18 cellular contexts compared by ENCODE assay signal in the genomic region with DNA sequence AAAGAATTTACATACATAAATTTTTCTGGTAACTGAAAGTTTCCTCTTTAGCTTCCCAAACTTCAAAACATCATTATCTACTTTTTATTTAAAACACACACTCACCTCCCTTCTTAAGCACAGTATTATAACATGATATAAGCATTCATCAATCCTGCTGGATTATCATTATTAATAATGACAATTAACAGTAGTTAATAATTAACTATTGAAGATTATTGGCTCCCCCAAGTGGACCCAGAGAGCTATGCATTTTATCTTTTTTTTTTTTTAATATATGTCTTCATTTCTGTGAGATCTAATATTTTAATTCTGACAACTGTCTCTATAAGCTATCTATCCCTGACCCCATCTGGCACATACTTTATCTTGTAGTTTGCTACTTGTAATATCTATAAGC.
DNase-seq lines count a peak whose midpoint lies in the region; ATAC-seq and TF ChIP-seq lines count a peak whose summit lies in the region.
"Had no signal": no experiment of that assay in that cellular context is flagged by ENCODE, and none has a peak within 500 bp of the region (broad histone marks: within the 10 kb centered on the region; RNA-seq: fewer than 3 reads in every experiment).

No MANE protein-coding gene starts in this region.

- no peak overlapping the region for H2AFZ ChIP-seq in KMS-11 (ENCODE audit: low read depth)
- H2AFZ ChIP-seq in osteoblast (ENCODE audit: low read length) = no peak overlapping the region

- H3K79me2 ChIP-seq in KMS-11 (ENCODE audit: insufficient read depth, low read depth) (no peaks in the 10 kb centered on the region), osteoblast (ENCODE audit: insufficient read depth, low read length) (no peaks in the 10 kb centered on the region)

- H3K4me3 ChIP-seq in KMS-11 (IDR thresholded peaks at IDR 0.05; ENCODE audit: insufficient read depth, low read depth, low read length) (no peak overlapping the region), brain microvascular endothelial cell (ENCODE audit: low read depth, low read length) (no peak overlapping the region), osteoblast (ENCODE audit: insufficient read depth, low read length) (no peak overlapping the region)
- H3K4me3 ChIP-seq: BLaER1, gastrocnemius medialis, MG63, mucosa of descending colon had no signal

- no peaks in the 10 kb centered on the region for H3K36me3 ChIP-seq in KMS-11 (ENCODE audit: insufficient read depth)
- H3K36me3 ChIP-seq in brain microvascular endothelial cell (replicated peaks) = no peaks in the 10 kb centered on the region
- no peaks in the 10 kb centered on the region for H3K36me3 ChIP-seq in osteoblast (ENCODE audit: insufficient read depth, low read length)
- H3K36me3 ChIP-seq: BLaER1, gastrocnemius medialis, MG63 had no signal

- no peak overlapping the region for H3K9ac ChIP-seq in KMS-11
- H3K9ac ChIP-seq: BLaER1 had no signal

- in situ Hi-C loops in brain microvascular endothelial cell (cut with HindIII; ENCODE audit: low pct_ligation_motif_present, low sequenced_read_pairs) = loop anchor here (25.0 kb wide), 1 partner anchor 485 kb away; no protein-coding TSS in a partner anchor

- H3K4me1 ChIP-seq in KMS-11 (ENCODE audit: low read depth, poor library complexity, severe bottlenecking) (no peaks in the 10 kb centered on the region), osteoblast (ENCODE audit: insufficient read depth, low read length) (peaks cover 4% of the 10 kb centered on the region)
- H3K4me1 ChIP-seq: BLaER1, gastrocnemius medialis had no signal

- no peak overlapping the region for H3K4me2 ChIP-seq in KMS-11
- no peak overlapping the region for H3K4me2 ChIP-seq in osteoblast (ENCODE audit: insufficient read depth, low read length)
- H3K4me2 ChIP-seq: BLaER1 had no signal

- TF ChIP-seq CTCF in C4-2B (conservative IDR thresholded peaks at IDR 0.05) (peak; percentile 61), KMS-11 (conservative IDR thresholded peaks at IDR 0.05; ENCODE audit: low read depth, low read length) (peak; percentile 77), brain microvascular endothelial cell (IDR thresholded peaks at IDR 0.05; ENCODE audit: low read depth, low read length, missing control alignments) (peak; percentile 24), osteoblast (IDR thresholded peaks at IDR 0.05; ENCODE audit: extremely low read depth, low read depth, low read length) (peak; percentile 28)

- DNase-seq in brain microvascular endothelial cell (no peak), osteoblast (ENCODE audit: insufficient read length, low spot score, missing footprints) (no peak), DMS 273 (lab: John Stamatoyannopoulos, UW; ENCODE audit: unreplicated experiment) (no peak)
- DNase-seq: activated CD4-positive, alpha-beta T cell treated with anti-CD3 and anti-CD28 coated beads for 36 hours; anterior cingulate cortex; DMS 273 treated with DMSO at 0.1 percent for 48 hours; gastrocnemius medialis; MG63; mucosa of descending colon; NCI-H187 treated with DMSO at 0.1 percent for 48 hours; nucleus accumbens; T-helper 9 cell had no signal

- no peaks in the 10 kb centered on the region for H4K20me1 ChIP-seq in KMS-11 (ENCODE audit: insufficient read depth)
- no peaks in the 10 kb centered on the region for H4K20me1 ChIP-seq in osteoblast (ENCODE audit: insufficient read depth, low read length)
- H4K20me1 ChIP-seq: BLaER1 had no signal

- H3K27ac ChIP-seq in C4-2B (no peak overlapping the region), KMS-11 (no peak overlapping the region), brain microvascular endothelial cell (no peak overlapping the region), osteoblast (ENCODE audit: low read depth, low read length) (no peak overlapping the region)
- H3K27ac ChIP-seq: BLaER1, gastrocnemius medialis had no signal

- no peaks in the 10 kb centered on the region for H3K9me3 ChIP-seq in osteoblast (ENCODE audit: low read depth, low read length)
- H3K9me3 ChIP-seq: BLaER1, gastrocnemius medialis, MG63, mucosa of descending colon had no signal

- no peaks in the 10 kb centered on the region for H3K27me3 ChIP-seq in KMS-11 (ENCODE audit: insufficient read depth, low read depth)
- no peaks in the 10 kb centered on the region for H3K27me3 ChIP-seq in brain microvascular endothelial cell (replicated peaks)
- H3K27me3 ChIP-seq in osteoblast (ENCODE audit: insufficient read depth, low read length) = no peaks in the 10 kb centered on the region
- H3K27me3 ChIP-seq: BLaER1, gastrocnemius medialis, MG63 had no signal

- no peak for ATAC-seq in HG03439 (IDR thresholded peaks at IDR 0.05; ENCODE audit: unreplicated experiment)
- ATAC-seq in GM18873 (IDR thresholded peaks at IDR 0.05; ENCODE audit: low FRiP score, unreplicated experiment) = no peak
- ATAC-seq: activated CD4-positive, alpha-beta T cell treated with anti-CD3 and anti-CD28 coated beads for 36 hours; gastrocnemius medialis; left lobe of liver; mucosa of descending colon had no signal

Comparison
In these comparisons a context has a peak if more than half of its experiments do, and no peak if none do; other contexts are left out.
1. CTCF ChIP-seq: peak in every context shown above with its lines; median percentile 77 in KMS-11; 61 in C4-2B; 28 in osteoblast; 24 in brain microvascular endothelial cell.